In the genomic region with DNA sequence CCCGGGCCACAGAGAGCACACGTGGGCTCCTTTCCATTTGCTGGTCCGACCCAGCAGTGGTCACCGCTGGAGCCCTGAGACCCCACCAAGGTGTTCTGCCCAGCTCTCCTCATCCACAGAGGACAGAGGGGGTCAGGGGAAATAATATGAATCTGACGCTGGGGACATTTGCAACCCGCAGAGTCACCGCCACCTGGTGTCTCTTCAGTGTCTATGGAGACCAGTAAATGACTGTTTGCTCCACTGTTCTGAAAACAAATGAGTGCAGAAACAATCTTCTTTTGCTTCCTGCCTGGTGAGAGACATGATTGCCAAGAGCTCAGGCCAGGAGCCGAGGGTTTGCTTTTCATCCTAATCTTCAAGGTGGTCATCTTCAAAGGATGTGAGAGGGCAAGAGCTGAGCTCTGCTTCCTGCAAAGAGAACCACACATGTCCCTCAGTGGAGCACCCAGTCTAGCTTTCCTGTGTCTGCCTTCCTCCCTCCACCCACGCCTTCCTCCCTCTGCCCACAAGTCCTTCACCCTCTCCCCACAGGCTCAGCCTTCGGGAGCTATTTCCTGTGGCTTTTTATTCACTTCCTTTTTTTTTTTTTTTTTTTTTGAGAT, we compare ENCODE assay signal across 8 cellular contexts. TPM values are rescaled to one million over a fixed set of nuclear protein-coding genes. Genes with fewer than 3 reads are reported as not detected.
DNase-seq lines count a peak whose midpoint lies in the region; ATAC-seq and TF ChIP-seq lines count a peak whose summit lies in the region.

No MANE protein-coding gene starts in this region.

- H3K9me3 ChIP-seq in skeletal muscle satellite cell (replicated peaks; ENCODE audit: low read length) = no peaks in the 10 kb centered on the region

- H3K4me3 Mint-ChIP-seq in T-helper 2 cell treated with Interferon-gamma antibody and Interleukin-4, amounts not matched to agents 5 μg/mL and 100 μg/mL, for 36 hours = peak overlapping the region; percentile 78

- H3K27me3 ChIP-seq in skeletal muscle satellite cell (ENCODE audit: control insufficient read depth, insufficient read depth, low read length) = no peaks in the 10 kb centered on the region

- no peak for TF ChIP-seq CTCF in choroid plexus epithelial cell (conservative IDR thresholded peaks at IDR 0.05; ENCODE audit: low read depth, low read length)

- no peaks in the 10 kb centered on the region for H3K9me3 Mint-ChIP-seq in T-helper 2 cell treated with Interferon-gamma antibody and Interleukin-4, amounts not matched to agents 5 μg/mL and 100 μg/mL, for 36 hours

- H3K36me3 Mint-ChIP-seq in T-helper 2 cell treated with Interferon-gamma antibody and Interleukin-4, amounts not matched to agents 5 μg/mL and 100 μg/mL, for 36 hours (ENCODE audit: low read depth) = peaks cover 4% of the 10 kb centered on the region

- H3K4me1 ChIP-seq in skeletal muscle satellite cell (ENCODE audit: control insufficient read depth, insufficient read depth, low read length) = peaks cover 39% of the 10 kb centered on the region

- no peak overlapping the region for H3K9ac ChIP-seq in skeletal muscle satellite cell (ENCODE audit: low read depth, low read length)

- H3K27ac Mint-ChIP-seq in T-helper 2 cell treated with Interferon-gamma antibody and Interleukin-4, amounts not matched to agents 5 μg/mL and 100 μg/mL, for 36 hours = peak overlapping the region; percentile 92

- H3K36me3 ChIP-seq in skeletal muscle satellite cell (ENCODE audit: insufficient read depth, low read length) = no peaks in the 10 kb centered on the region

- peaks cover 45% of the 10 kb centered on the region for H3K4me1 Mint-ChIP-seq in T-helper 2 cell treated with Interferon-gamma antibody and Interleukin-4, amounts not matched to agents 5 μg/mL and 100 μg/mL, for 36 hours (ENCODE audit: low read depth)

- peak overlapping the region; percentile 15 for H3K4me2 ChIP-seq in skeletal muscle satellite cell (ENCODE audit: low read length)

- H3K27me3 Mint-ChIP-seq in T-helper 2 cell treated with Interferon-gamma antibody and Interleukin-4, amounts not matched to agents 5 μg/mL and 100 μg/mL, for 36 hours (ENCODE audit: low read depth) = no peaks in the 10 kb centered on the region

- no peak overlapping the region for H3K4me3 ChIP-seq in choroid plexus epithelial cell (ENCODE audit: low read depth, low read length)
- H3K4me3 ChIP-seq in skeletal muscle satellite cell (ENCODE audit: low read length) = no peak overlapping the region

- peak; percentile 70 for DNase-seq in ELR (ENCODE audit: low read depth)
- peak; percentile 91 for DNase-seq in KG1 (lab: John Stamatoyannopoulos, UW)
- DNase-seq in T-helper 2 cell treated with Interferon-gamma antibody and Interleukin-4, amounts not matched to agents 5 μg/mL and 100 μg/mL, for 36 hours (ENCODE audit: low spot score) = peak; percentile 76
- DNase-seq in choroid plexus epithelial cell (ENCODE audit: low read depth) = peak; percentile 46
- no peak for DNase-seq in NCI-H187 (lab: John Stamatoyannopoulos, UW)

- ATAC-seq in GM21786 (IDR thresholded peaks at IDR 0.05; ENCODE audit: unreplicated experiment) (no peak), GM18861 (IDR thresholded peaks at IDR 0.05; ENCODE audit: unreplicated experiment) (no peak)

RNA-seq across cellular contexts. Expression of gene KLHDC4, which starts 14.7 kb away (rescaled TPM):
- 19.7 and 23.3 TPM in 2 replicates for total RNA-seq in skeletal muscle satellite cell (2012; rRNA removed)

Comparison
In these comparisons a context has a peak if more than half of its experiments do, and no peak if none do; other contexts are left out.
1. DNase-seq: peak in ELR (single experiment), KG1 (single experiment), T-helper 2 cell treated with Interferon-gamma antibody and Interleukin-4, amounts not matched to agents 5 μg/mL and 100 μg/mL, for 36 hours (single experiment) and choroid plexus epithelial cell (single experiment); none in NCI-H187 (0 of 2).